Comparison of ENCODE assay signal across 8 cellular contexts in genomic region chr11:111765320-111765983, GRCh38. TPM values are rescaled to one million over a fixed set of nuclear protein-coding genes. Genes with fewer than 3 reads are reported as not detected.
DNase-seq lines count a peak whose midpoint lies in the region; ATAC-seq lines count a peak whose summit lies in the region.

No MANE protein-coding gene starts in this region.

- H3K9me3 ChIP-seq in esophagus (ENCODE audit: control insufficient read depth in 2 of 2, insufficient read depth in 1 of 2, low read depth in 1 of 2, low read length in 1 of 2), result no peaks in the 10 kb centered on the region

- ATAC-seq in activated T-cell treated with anti-CD3 and anti-CD28 coated beads, Interleukin-2, amount 50 U/mL, for 72 hours (replicated peaks in 1 of 2), result no peak
- peak; percentile 27 for ATAC-seq in HG02870 (IDR thresholded peaks at IDR 0.05; ENCODE audit: unreplicated experiment)
- ATAC-seq in naive thymus-derived CD8-positive, alpha-beta T cell, result peak in 1 of 2 donors; percentile 7

- no peaks in the 10 kb centered on the region for H3K27me3 Mint-ChIP-seq in activated T-cell treated with anti-CD3 and anti-CD28 coated beads, Interleukin-2, amount 50 U/mL, for 72 hours (ENCODE audit: low read depth)
- no peaks in the 10 kb centered on the region for H3K27me3 Mint-ChIP-seq in naive thymus-derived CD8-positive, alpha-beta T cell

- 0 to 1% methylated on average over 28 of the region's 28 CpGs for WGBS in esophagus, 2 donors

- H3K27ac Mint-ChIP-seq in activated T-cell treated with anti-CD3 and anti-CD28 coated beads, Interleukin-2, amount 50 U/mL, for 72 hours, result peak overlapping the region; percentile 92
- H3K27ac Mint-ChIP-seq in naive thymus-derived CD8-positive, alpha-beta T cell, result peak overlapping the region; percentile 71 to 99 (median 96)

- H3K4me3 Mint-ChIP-seq in activated T-cell treated with anti-CD3 and anti-CD28 coated beads, Interleukin-2, amount 50 U/mL, for 72 hours, result peak overlapping the region; percentile 95 to 99
- H3K4me3 Mint-ChIP-seq in naive thymus-derived CD8-positive, alpha-beta T cell, result peak overlapping the region; percentile 87 to 100 (median 99)

- POLR2A ChIA-PET in naive thymus-derived CD8-positive, alpha-beta T cell (lab: Charles Lee), result interaction anchor here (0.9 to 1.8 kb wide), 3 partner anchors 106 to 169 kb away, joined by 3 to 5 read pairs (median 3); partner anchors contain the start of gene ALG9

- DNase-seq in activated T-cell treated with anti-CD3 and anti-CD28 coated beads, Interleukin-2, amount 50 U/mL, for 72 hours, result no peak
- DNase-seq in activated T-cell treated with anti-CD3 and anti-CD28 coated beads for 4 hours (no peak), RPMI7951 (ENCODE audit: low read depth) (peak; percentile 4), HK-2 (ENCODE audit: unreplicated experiment) (no peak)
- peak in 4 of 10 donors; percentile 4 to 29 (median 14) for DNase-seq in naive thymus-derived CD8-positive, alpha-beta T cell
- no peak for DNase-seq in activated effector memory CD4-positive, alpha-beta T cell treated with anti-CD3 and anti-CD28 coated beads, Interleukin-2, amount 50 U/mL, for 16 hours

- H3K9me3 Mint-ChIP-seq in activated T-cell treated with anti-CD3 and anti-CD28 coated beads, Interleukin-2, amount 50 U/mL, for 72 hours, result no peaks in the 10 kb centered on the region
- H3K9me3 Mint-ChIP-seq in naive thymus-derived CD8-positive, alpha-beta T cell, result no peaks in the 10 kb centered on the region

- no peaks in the 10 kb centered on the region for H3K27me3 ChIP-seq in esophagus (ENCODE audit: control insufficient read depth in 1 of 2, insufficient read depth in 2 of 2, low read length in 2 of 2)

- no peaks in the 10 kb centered on the region for H3K4me1 ChIP-seq in esophagus (ENCODE audit: control insufficient read depth in 2 of 2, insufficient read depth in 2 of 2, low read length in 1 of 2)

- peaks cover 15 to 24% of the 10 kb centered on the region in 2 donors for H3K36me3 Mint-ChIP-seq in activated T-cell treated with anti-CD3 and anti-CD28 coated beads, Interleukin-2, amount 50 U/mL, for 72 hours (ENCODE audit: insufficient read depth in 2 of 2)
- H3K36me3 Mint-ChIP-seq in naive thymus-derived CD8-positive, alpha-beta T cell, result peaks cover 5 to 40% (median 8%) of the 10 kb centered on the region in 3 donors

- H3K4me3 ChIP-seq in esophagus (ENCODE audit: low read depth in 1 of 2, low read length in 2 of 2), result peak overlapping the region; percentile 80 to 90

- H3K4me1 Mint-ChIP-seq in activated T-cell treated with anti-CD3 and anti-CD28 coated beads, Interleukin-2, amount 50 U/mL, for 72 hours (ENCODE audit: low read depth), result peaks cover 36% of the 10 kb centered on the region
- H3K4me1 Mint-ChIP-seq in naive thymus-derived CD8-positive, alpha-beta T cell, result peaks cover 28 to 52% (median 41%) of the 10 kb centered on the region in 4 donors

- peak overlapping the region; percentile 93 to 94 for H3K27ac ChIP-seq in esophagus (ENCODE audit: low read depth in 2 of 2, low read length in 1 of 2)

- peaks cover 0 to 5% of the 10 kb centered on the region in 2 donors for H3K36me3 ChIP-seq in esophagus (ENCODE audit: control insufficient read depth in 2 of 2, insufficient read depth in 2 of 2, low read length in 1 of 2)

RNA-seq across cellular contexts. Expression of gene PPP2R1B, which starts 0.7 kb away (rescaled TPM):
- total RNA-seq in activated T-cell treated with anti-CD3 and anti-CD28 coated beads, Interleukin-2, amount 50 U/mL, for 72 hours, result 10 to 100 TPM; 29.6 to 34.7 TPM
- 33.4 and 36.9 TPM in 2 replicates for total RNA-seq in RPMI7951 (2014; rRNA removed; shearing (Covaris generic))
- polyA plus RNA-seq in esophagus, result 1 to 10 TPM; 6.3 to 9.5 TPM
- 10 to 100 TPM; 38.1 to 38.2 TPM for total RNA-seq in naive thymus-derived CD8-positive, alpha-beta T cell
- polyA plus RNA-seq in naive thymus-derived CD8-positive, alpha-beta T cell, result 10 to 100 TPM; 12.5 to 14.8 (median 14.4) TPM
